Comparison of ENCODE assay signal across 22 cellular contexts in the genomic region with DNA sequence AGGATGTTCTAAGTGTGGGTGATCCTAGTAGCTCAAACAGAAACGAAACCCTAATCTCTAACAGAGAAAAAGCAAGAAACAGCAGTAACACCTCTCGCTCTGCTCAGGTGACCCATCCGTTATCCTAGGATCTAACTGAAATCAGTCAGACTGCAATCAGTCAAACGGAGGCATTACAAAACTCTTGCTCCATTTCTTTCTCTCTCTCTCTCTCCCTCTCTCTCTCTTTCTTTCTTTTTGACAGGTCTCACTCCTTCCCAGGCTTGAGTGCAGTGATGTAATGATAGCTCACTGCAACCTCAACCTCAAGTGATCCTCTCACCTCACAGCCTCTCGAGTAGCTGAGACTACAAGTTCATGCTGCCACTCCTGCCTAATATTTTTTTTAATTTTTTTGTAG.
"Had no signal": no experiment of that assay in that cellular context is flagged by ENCODE, and none has a peak within 500 bp of the region (broad histone marks: within the 10 kb centered on the region; RNA-seq: fewer than 3 reads in every experiment).

No MANE protein-coding gene starts in this region.

- H3K9me3 ChIP-seq: gastrocnemius medialis, ovary, sigmoid colon, stomach, thyroid gland, upper lobe of left lung had no signal

- H3K9me3 Mint-ChIP-seq: nephron progenitor cell had no signal

- H3K27ac ChIP-seq: dorsolateral prefrontal cortex, gastrocnemius medialis, ovary, sigmoid colon, stomach, thyroid gland, upper lobe of left lung had no signal

- H3K27me3 ChIP-seq: dorsolateral prefrontal cortex, gastrocnemius medialis, ovary, sigmoid colon, stomach, thyroid gland, upper lobe of left lung had no signal

- FAIRE-seq: kidney, urothelium cell line had no signal

- ATAC-seq: gastrocnemius medialis; left lobe of liver; naive thymus-derived CD8-positive, alpha-beta T cell; stimulated activated effector memory CD8-positive, alpha-beta T cell treated with anti-CD3 and anti-CD28 coated beads, Interleukin-12 subunit alpha, Interleukin-12 subunit beta, amount 100 ng/mL, for 72 hours had no signal

- DNase-seq: cerebellar nuclear complex; dorsolateral prefrontal cortex; effector CD4-positive, alpha-beta T cell; gastrocnemius medialis; head of caudate nucleus; kidney; mammary epithelial cell; mesendoderm; naive thymus-derived CD8-positive, alpha-beta T cell; nephron progenitor cell; nucleus accumbens; ovary; sigmoid colon; stimulated activated CD4-positive, alpha-beta T cell treated with anti-CD3 and anti-CD28 coated beads, Interleukin-2, amount 100 ng/mL, for 24 hours; stimulated activated CD4-positive, alpha-beta T cell treated with anti-CD3 and anti-CD28 coated beads, Interleukin-4, amount 100 ng/mL, for 24 hours; stimulated activated naive CD4-positive, alpha-beta T cell treated with Interleukin-2 at 50 U/mL for 16 hours; stomach; thyroid gland; upper lobe of left lung had no signal

- H3K4me1 ChIP-seq: gastrocnemius medialis, sigmoid colon, stomach, thyroid gland, upper lobe of left lung had no signal

- H3K4me1 Mint-ChIP-seq: naive thymus-derived CD8-positive, alpha-beta T cell; nephron progenitor cell; stimulated activated effector memory CD8-positive, alpha-beta T cell treated with anti-CD3 and anti-CD28 coated beads, Interleukin-12 subunit alpha, Interleukin-12 subunit beta, amount 100 ng/mL, for 72 hours had no signal

- H3K4me3 Mint-ChIP-seq: naive thymus-derived CD8-positive, alpha-beta T cell; nephron progenitor cell; stimulated activated effector memory CD8-positive, alpha-beta T cell treated with anti-CD3 and anti-CD28 coated beads, Interleukin-12 subunit alpha, Interleukin-12 subunit beta, amount 100 ng/mL, for 72 hours had no signal

- H3K36me3 ChIP-seq: gastrocnemius medialis, ovary, sigmoid colon, stomach, thyroid gland, upper lobe of left lung had no signal

- H3K4me3 ChIP-seq: dorsolateral prefrontal cortex, gastrocnemius medialis, ovary, sigmoid colon, stomach, thyroid gland, upper lobe of left lung had no signal

- H3K36me3 Mint-ChIP-seq: naive thymus-derived CD8-positive, alpha-beta T cell; stimulated activated effector memory CD8-positive, alpha-beta T cell treated with anti-CD3 and anti-CD28 coated beads, Interleukin-12 subunit alpha, Interleukin-12 subunit beta, amount 100 ng/mL, for 72 hours had no signal

- H3K27ac Mint-ChIP-seq: naive thymus-derived CD8-positive, alpha-beta T cell; nephron progenitor cell; stimulated activated effector memory CD8-positive, alpha-beta T cell treated with anti-CD3 and anti-CD28 coated beads, Interleukin-12 subunit alpha, Interleukin-12 subunit beta, amount 100 ng/mL, for 72 hours had no signal
